ENCODE assay signal across 18 cellular contexts in the genomic region with DNA sequence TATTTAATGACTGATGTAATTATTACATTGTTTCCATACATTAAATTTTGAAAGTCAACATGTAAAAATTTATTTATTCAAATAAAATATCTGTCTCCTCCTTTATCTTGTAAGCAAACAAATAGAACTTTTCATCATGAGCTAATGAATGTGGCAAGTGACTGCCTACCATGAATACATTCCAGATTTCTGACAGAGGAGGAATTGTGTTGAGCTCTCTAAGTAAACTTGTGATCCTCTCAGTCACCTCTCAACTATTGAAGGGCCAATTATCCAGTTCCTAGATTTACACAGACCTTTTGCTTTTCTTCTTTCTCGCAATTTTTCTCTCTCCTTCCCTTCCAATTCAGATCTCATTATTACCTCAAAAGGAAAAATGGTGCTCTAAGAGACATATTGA. TPM values are rescaled to one million over a fixed set of nuclear protein-coding genes. Genes with fewer than 3 reads are reported as not detected.
A peak's percentile ranks its signal among the peaks of the same experiment; 100 is the strongest.
DNase-seq lines count a peak whose midpoint lies in the region; ATAC-seq, FAIRE-seq and TF ChIP-seq lines count a peak whose summit lies in the region.
"Had no signal": no experiment of that assay in that cellular context is flagged by ENCODE, and none has a peak within 500 bp of the region (broad histone marks: within the 10 kb centered on the region; RNA-seq: fewer than 3 reads in every experiment).

No MANE protein-coding gene starts in this region.

- H3K4me3 ChIP-seq in lower leg skin (ENCODE audit: low read depth, poor library complexity, severe bottlenecking): no peak overlapping the region
- H3K4me3 ChIP-seq: BLaER1 treated with 17β-estradiol and CSF1 and Interleukin-3, amounts not matched to agents 10 nM and 100 nM; HAP-1 had no signal

- no peak for TF ChIP-seq POLR2A in H54 (IDR thresholded peaks at IDR 0.05; ENCODE audit: low read depth, low read length)
- no peak for TF ChIP-seq POLR2A in lower leg skin (IDR thresholded peaks at IDR 0.05)

- TF ChIP-seq CTCF in HFFc6 (IDR thresholded peaks at IDR 0.05) (no peak), lower leg skin (IDR thresholded peaks at IDR 0.05) (no peak)

- H3K27me3 Mint-ChIP-seq in HFFc6 (ENCODE audit: insufficient read depth): peaks cover 8% of the 10 kb centered on the region

- intact Hi-C loops in lower leg skin (cut with DNase I; ENCODE audit: low total_unique reads): no loop called here

- no peak overlapping the region for H3K27ac Mint-ChIP-seq in HFFc6
- H3K27ac Mint-ChIP-seq: CD4-positive, alpha-beta T cell had no signal

- ATAC-seq in GM21717 (IDR thresholded peaks at IDR 0.05; ENCODE audit: unreplicated experiment): no peak

- peaks cover 7% of the 10 kb centered on the region; the same call in 1 of the 2 replicates for H3K4me1 Mint-ChIP-seq in HFFc6 (ENCODE audit: low read depth)

- WGBS in lower leg skin, 2 donors: 75 to 94% methylated on average over 1 of the region's 1 CpG

- H3K9me3 Mint-ChIP-seq in HFFc6: no peaks in the 10 kb centered on the region

- H3K36me3 Mint-ChIP-seq in HFFc6 (ENCODE audit: low read depth): no peaks in the 10 kb centered on the region

- peak overlapping the region; percentile 24 for H3K27ac ChIP-seq in epithelial cell of prostate
- H3K27ac ChIP-seq: BLaER1 treated with 17β-estradiol and CSF1 and Interleukin-3, amounts not matched to agents 10 nM and 100 nM had no signal

- DNase-seq in Ammon's horn (ENCODE audit: low spot score) (peak; percentile 14), H54 (ENCODE audit: insufficient read length, low spot score) (no peak), epithelial cell of prostate (ENCODE audit: low read depth, low spot score) (no peak), medulla oblongata (ENCODE audit: extremely low spot score) (peak; percentile 56), NCI-H2171 (lab: John Stamatoyannopoulos, UW) (no peak), HFFc6 (no peak), lower leg skin (ENCODE audit: low spot score in 2 of 2) (no peak)
- DNase-seq: 8988T; AML-193; CD4-positive, alpha-beta T cell; DMS79 treated with DMSO at 0.1 percent for 48 hours; EL; GOT3 had no signal

- peak; percentile 50 for FAIRE-seq in H54 (lab: Jason Lieb, UNC)
- FAIRE-seq: G401.6, GM12891 had no signal

- H3K4me3 Mint-ChIP-seq in HFFc6: no peak overlapping the region
- H3K4me3 Mint-ChIP-seq: CD4-positive, alpha-beta T cell had no signal

RNA-seq across cellular contexts. Expression of a gene that starts 21.5 kb away (rescaled TPM):
- not detected for total RNA-seq in HFFc6 (2021; fragmentation: NEBNext Ultra II Directional; extraction: Animal tissue kit (Norgen Biotek cat#: 25700))
- 10 to 100 TPM; 25.2 to 34.4 (median 31.6) TPM for total RNA-seq in lower leg skin

RNA-seq across cellular contexts. Expression of a gene that starts 41.4 kb away (rescaled TPM):
- 10 to 100 TPM; 20.2 to 26.4 (median 24.0) TPM for total RNA-seq in HFFc6 (2021; fragmentation: NEBNext Ultra II Directional; extraction: Animal tissue kit (Norgen Biotek cat#: 25700))
- 10 to 100 TPM; 27.8 to 34.2 (median 32.1) TPM for total RNA-seq in lower leg skin

RNA-seq across cellular contexts. Expression of a gene that starts 56.8 kb away (rescaled TPM):
- not detected for total RNA-seq in HFFc6 (2021; fragmentation: NEBNext Ultra II Directional; extraction: Animal tissue kit (Norgen Biotek cat#: 25700))
- total RNA-seq in lower leg skin: not detected
- total RNA-seq: CD4-positive, alpha-beta T cell had no signal

Comparison
In these comparisons a context has a peak if more than half of its experiments do, and no peak if none do; other contexts are left out.
1. DNase-seq: peak in Ammon's horn (single experiment) and medulla oblongata (single experiment); none in H54 (single experiment), epithelial cell of prostate (single experiment), NCI-H2171 (single experiment), HFFc6 (single experiment) and lower leg skin (0 of 2).
2. RNA of a gene that starts 21.5 kb away (total RNA-seq): 25.2 to 34.4 TPM in lower leg skin; not detected in HFFc6; every median in the first group is over 10 times any median in the second.